In the genomic region with DNA sequence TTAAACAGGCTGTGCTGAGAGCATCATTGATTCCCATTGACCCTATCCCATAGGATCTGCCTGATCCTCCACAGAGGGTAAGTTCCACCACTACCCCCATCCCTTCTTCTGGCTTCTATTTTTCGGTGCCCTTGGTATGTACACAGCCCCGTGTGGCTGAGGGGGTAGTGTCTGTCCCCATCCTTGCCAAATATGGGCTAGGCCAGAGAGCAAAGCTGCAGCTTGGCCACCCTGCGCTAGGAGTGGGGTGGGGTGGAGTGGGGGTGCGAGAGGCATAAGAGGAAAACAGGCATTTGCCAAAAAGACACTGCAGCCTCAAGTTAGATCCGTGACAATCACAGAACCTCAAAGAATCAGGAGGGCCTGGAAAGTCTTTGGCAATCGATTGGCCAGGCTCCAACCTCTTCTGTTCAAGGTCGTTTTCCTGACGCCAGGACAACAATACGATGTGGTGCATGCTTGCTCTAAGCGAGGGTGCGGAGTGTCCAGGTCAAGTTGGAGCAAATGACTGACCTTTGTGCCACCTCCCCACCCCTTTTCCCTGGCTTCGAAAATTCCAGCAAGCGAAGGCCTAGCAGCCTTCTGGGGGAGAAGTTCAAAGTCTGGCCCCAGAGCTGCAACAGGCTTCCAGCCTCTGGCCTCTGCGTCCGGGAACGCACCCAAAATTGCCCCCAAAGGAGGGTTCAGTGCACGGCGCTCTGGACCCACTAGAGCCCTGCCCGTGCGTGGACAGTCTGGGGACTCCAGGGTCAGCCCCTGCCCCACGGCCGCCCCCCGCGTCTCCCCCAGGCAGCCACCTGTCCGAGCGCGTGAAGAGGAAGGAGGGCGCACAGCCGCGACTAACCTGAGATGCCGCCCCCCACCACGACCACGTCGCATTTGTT, we compare ENCODE assay signal across 1 cellular context.
TF ChIP-seq lines count a peak whose summit lies in the region.

No MANE protein-coding gene starts in this region.

TF ChIP-seq in HepG2, 621 proteins besides CTCF, POLR2A, EP300 and RAD21 (continued from another document and continues in another):
- TF ChIP-seq, protein P1, sequence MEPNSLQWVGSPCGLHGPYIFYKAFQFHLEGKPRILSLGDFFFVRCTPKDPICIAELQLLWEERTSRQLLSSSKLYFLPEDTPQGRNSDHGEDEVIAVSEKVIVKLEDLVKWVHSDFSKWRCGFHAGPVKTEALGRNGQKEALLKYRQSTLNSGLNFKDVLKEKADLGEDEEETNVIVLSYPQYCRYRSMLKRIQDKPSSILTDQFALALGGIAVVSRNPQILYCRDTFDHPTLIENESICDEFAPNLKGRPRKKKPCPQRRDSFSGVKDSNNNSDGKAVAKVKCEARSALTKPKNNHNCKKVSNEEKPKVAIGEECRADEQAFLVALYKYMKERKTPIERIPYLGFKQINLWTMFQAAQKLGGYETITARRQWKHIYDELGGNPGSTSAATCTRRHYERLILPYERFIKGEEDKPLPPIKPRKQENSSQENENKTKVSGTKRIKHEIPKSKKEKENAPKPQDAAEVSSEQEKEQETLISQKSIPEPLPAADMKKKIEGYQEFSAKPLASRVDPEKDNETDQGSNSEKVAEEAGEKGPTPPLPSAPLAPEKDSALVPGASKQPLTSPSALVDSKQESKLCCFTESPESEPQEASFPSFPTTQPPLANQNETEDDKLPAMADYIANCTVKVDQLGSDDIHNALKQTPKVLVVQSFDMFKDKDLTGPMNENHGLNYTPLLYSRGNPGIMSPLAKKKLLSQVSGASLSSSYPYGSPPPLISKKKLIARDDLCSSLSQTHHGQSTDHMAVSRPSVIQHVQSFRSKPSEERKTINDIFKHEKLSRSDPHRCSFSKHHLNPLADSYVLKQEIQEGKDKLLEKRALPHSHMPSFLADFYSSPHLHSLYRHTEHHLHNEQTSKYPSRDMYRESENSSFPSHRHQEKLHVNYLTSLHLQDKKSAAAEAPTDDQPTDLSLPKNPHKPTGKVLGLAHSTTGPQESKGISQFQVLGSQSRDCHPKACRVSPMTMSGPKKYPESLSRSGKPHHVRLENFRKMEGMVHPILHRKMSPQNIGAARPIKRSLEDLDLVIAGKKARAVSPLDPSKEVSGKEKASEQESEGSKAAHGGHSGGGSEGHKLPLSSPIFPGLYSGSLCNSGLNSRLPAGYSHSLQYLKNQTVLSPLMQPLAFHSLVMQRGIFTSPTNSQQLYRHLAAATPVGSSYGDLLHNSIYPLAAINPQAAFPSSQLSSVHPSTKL (CRISPR knock-in tag; IDR thresholded peaks at IDR 0.05): peak; percentile 79
- TF ChIP-seq ZNF317 (CRISPR knock-in tag; IDR thresholded peaks at IDR 0.05) (0 out of 2 replicates have a peak, but pooled peaks have one; percentile 30), MTF1 (CRISPR knock-in tag; IDR thresholded peaks at IDR 0.05) (no peak), MXI1 (IDR thresholded peaks at IDR 0.05; ENCODE audit: borderline replicate concordance, low read depth, low read length) (no peak), CEBPB (IDR thresholded peaks at IDR 0.05; ENCODE audit: borderline replicate concordance, low read depth, low read length) (peak; percentile 72; the same call in 1 of the 2 replicates), KDM3A (CRISPR knock-in tag; IDR thresholded peaks at IDR 0.05; ENCODE audit: low read depth) (0 out of 2 replicates have a peak, but pooled peaks have one; percentile 25), ZBTB8A (CRISPR knock-in tag; IDR thresholded peaks at IDR 0.05; ENCODE audit: borderline replicate concordance, low read depth) (no peak), ZNF652 (CRISPR knock-in tag; IDR thresholded peaks at IDR 0.05; ENCODE audit: borderline replicate concordance, low read depth) (no peak), SMYD3 (CRISPR knock-in tag; IDR thresholded peaks at IDR 0.05) (0 out of 2 replicates have a peak, but pooled peaks have one; percentile 36), ZNF781 (CRISPR knock-in tag; IDR thresholded peaks at IDR 0.05; ENCODE audit: borderline replicate concordance, not compliant biosample characterization) (peak; percentile 26), ZUFSP (CRISPR knock-in tag; IDR thresholded peaks at IDR 0.05; ENCODE audit: borderline replicate concordance) (no peak), NONO (IDR thresholded peaks at IDR 0.05) (no peak), NONO (CRISPR knock-in tag; conservative IDR thresholded peaks at IDR 0.05) (peak; percentile 36; the same call in 1 of the 2 replicates), CCDC6 (CRISPR knock-in tag; IDR thresholded peaks at IDR 0.05) (no peak), TBX2 (CRISPR knock-in tag; IDR thresholded peaks at IDR 0.05; ENCODE audit: borderline replicate concordance) (peak; percentile 63; the same call in 1 of the 2 replicates), HDAC1 (CRISPR knock-in tag; IDR thresholded peaks at IDR 0.05) (peak; percentile 46; the same call in 1 of the 2 replicates), HNRNPUL1 (IDR thresholded peaks at IDR 0.05; ENCODE audit: low read depth, low read length) (no peak), TRIM22 (IDR thresholded peaks at IDR 0.05) (no peak), TEAD3 (CRISPR knock-in tag; optimal IDR thresholded peaks at IDR 0.05; ENCODE audit: borderline replicate concordance) (peak; percentile 75), ZNF383 (CRISPR knock-in tag; IDR thresholded peaks at IDR 0.05; ENCODE audit: borderline replicate concordance) (no peak), ZNF343 (CRISPR knock-in tag; IDR thresholded peaks at IDR 0.05) (no peak), THAP11 (CRISPR knock-in tag; IDR thresholded peaks at IDR 0.05) (peak; percentile 20; the same call in 1 of the 2 replicates), ZFY (CRISPR knock-in tag; IDR thresholded peaks at IDR 0.05) (peak; percentile 74; the same call in 1 of the 2 replicates), SP1 (IDR thresholded peaks at IDR 0.05) (no peak), SP1 (CRISPR knock-in tag; IDR thresholded peaks at IDR 0.05) (no peak), FOXO1 (CRISPR knock-in tag; IDR thresholded peaks at IDR 0.05) (peak; percentile 31; the same call in 1 of the 2 replicates), SRF (IDR thresholded peaks at IDR 0.05; ENCODE audit: low read depth, low read length) (peak; percentile 47; the same call in 1 of the 2 replicates), ZNF691 (CRISPR knock-in tag; IDR thresholded peaks at IDR 0.05; ENCODE audit: borderline replicate concordance, low read depth) (no peak), ZNF670 (CRISPR knock-in tag; IDR thresholded peaks at IDR 0.05; ENCODE audit: borderline replicate concordance) (0 out of 2 replicates have a peak, but pooled peaks have one; percentile 33), NCOA2 (CRISPR knock-in tag; IDR thresholded peaks at IDR 0.05) (peak; percentile 55), SALL1 (CRISPR knock-in tag; IDR thresholded peaks at IDR 0.05) (peak; percentile 82), U2AF1 (optimal IDR thresholded peaks at IDR 0.05; ENCODE audit: low read depth, low read length) (no peak), HMG20A (CRISPR knock-in tag; IDR thresholded peaks at IDR 0.05; ENCODE audit: borderline replicate concordance) (peak; percentile 78), ARNT2 (CRISPR knock-in tag; IDR thresholded peaks at IDR 0.05; ENCODE audit: low read depth) (peak; percentile 56), ZBTB7B (CRISPR knock-in tag; IDR thresholded peaks at IDR 0.05) (0 out of 2 replicates have a peak, but pooled peaks have one; percentile 18)
- TF ChIP-seq, protein P2, sequence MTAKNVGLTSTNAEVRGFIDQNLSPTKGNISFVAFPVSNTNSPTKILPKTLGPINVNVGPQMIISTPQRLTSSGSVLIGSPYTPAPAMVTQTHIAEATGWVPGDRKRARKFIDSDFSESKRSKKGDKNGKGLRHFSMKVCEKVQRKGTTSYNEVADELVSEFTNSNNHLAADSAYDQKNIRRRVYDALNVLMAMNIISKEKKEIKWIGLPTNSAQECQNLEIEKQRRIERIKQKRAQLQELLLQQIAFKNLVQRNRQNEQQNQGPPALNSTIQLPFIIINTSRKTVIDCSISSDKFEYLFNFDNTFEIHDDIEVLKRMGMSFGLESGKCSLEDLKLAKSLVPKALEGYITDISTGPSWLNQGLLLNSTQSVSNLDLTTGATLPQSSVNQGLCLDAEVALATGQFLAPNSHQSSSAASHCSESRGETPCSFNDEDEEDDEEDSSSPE (CRISPR knock-in tag; IDR thresholded peaks at IDR 0.05): peak; percentile 17; the same call in 1 of the 2 replicates
- TF ChIP-seq, protein P3, sequence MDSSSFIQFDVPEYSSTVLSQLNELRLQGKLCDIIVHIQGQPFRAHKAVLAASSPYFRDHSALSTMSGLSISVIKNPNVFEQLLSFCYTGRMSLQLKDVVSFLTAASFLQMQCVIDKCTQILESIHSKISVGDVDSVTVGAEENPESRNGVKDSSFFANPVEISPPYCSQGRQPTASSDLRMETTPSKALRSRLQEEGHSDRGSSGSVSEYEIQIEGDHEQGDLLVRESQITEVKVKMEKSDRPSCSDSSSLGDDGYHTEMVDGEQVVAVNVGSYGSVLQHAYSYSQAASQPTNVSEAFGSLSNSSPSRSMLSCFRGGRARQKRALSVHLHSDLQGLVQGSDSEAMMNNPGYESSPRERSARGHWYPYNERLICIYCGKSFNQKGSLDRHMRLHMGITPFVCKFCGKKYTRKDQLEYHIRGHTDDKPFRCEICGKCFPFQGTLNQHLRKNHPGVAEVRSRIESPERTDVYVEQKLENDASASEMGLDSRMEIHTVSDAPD (CRISPR knock-in tag; IDR thresholded peaks at IDR 0.05): peak; percentile 75; the same call in 1 of the 2 replicates
- TF ChIP-seq, protein P4, sequence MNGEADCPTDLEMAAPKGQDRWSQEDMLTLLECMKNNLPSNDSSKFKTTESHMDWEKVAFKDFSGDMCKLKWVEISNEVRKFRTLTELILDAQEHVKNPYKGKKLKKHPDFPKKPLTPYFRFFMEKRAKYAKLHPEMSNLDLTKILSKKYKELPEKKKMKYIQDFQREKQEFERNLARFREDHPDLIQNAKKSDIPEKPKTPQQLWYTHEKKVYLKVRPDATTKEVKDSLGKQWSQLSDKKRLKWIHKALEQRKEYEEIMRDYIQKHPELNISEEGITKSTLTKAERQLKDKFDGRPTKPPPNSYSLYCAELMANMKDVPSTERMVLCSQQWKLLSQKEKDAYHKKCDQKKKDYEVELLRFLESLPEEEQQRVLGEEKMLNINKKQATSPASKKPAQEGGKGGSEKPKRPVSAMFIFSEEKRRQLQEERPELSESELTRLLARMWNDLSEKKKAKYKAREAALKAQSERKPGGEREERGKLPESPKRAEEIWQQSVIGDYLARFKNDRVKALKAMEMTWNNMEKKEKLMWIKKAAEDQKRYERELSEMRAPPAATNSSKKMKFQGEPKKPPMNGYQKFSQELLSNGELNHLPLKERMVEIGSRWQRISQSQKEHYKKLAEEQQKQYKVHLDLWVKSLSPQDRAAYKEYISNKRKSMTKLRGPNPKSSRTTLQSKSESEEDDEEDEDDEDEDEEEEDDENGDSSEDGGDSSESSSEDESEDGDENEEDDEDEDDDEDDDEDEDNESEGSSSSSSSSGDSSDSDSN (CRISPR knock-in tag; IDR thresholded peaks at IDR 0.05): no peak
- TF ChIP-seq, protein P5, sequence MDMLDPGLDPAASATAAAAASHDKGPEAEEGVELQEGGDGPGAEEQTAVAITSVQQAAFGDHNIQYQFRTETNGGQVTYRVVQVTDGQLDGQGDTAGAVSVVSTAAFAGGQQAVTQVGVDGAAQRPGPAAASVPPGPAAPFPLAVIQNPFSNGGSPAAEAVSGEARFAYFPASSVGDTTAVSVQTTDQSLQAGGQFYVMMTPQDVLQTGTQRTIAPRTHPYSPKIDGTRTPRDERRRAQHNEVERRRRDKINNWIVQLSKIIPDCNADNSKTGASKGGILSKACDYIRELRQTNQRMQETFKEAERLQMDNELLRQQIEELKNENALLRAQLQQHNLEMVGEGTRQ (IDR thresholded peaks at IDR 0.05; ENCODE audit: low read depth, low read length): no peak
- TF ChIP-seq, protein P5 (CRISPR knock-in tag; IDR thresholded peaks at IDR 0.05; ENCODE audit: borderline replicate concordance): no peak
- TF ChIP-seq, protein P6, sequence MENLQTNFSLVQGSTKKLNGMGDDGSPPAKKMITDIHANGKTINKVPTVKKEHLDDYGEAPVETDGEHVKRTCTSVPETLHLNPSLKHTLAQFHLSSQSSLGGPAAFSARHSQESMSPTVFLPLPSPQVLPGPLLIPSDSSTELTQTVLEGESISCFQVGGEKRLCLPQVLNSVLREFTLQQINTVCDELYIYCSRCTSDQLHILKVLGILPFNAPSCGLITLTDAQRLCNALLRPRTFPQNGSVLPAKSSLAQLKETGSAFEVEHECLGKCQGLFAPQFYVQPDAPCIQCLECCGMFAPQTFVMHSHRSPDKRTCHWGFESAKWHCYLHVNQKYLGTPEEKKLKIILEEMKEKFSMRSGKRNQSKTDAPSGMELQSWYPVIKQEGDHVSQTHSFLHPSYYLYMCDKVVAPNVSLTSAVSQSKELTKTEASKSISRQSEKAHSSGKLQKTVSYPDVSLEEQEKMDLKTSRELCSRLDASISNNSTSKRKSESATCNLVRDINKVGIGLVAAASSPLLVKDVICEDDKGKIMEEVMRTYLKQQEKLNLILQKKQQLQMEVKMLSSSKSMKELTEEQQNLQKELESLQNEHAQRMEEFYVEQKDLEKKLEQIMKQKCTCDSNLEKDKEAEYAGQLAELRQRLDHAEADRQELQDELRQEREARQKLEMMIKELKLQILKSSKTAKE (CRISPR knock-in tag; IDR thresholded peaks at IDR 0.05; ENCODE audit: borderline replicate concordance): peak; percentile 45; the same call in 1 of the 2 replicates
